9 cellular contexts compared by ENCODE assay signal in the genomic region with DNA sequence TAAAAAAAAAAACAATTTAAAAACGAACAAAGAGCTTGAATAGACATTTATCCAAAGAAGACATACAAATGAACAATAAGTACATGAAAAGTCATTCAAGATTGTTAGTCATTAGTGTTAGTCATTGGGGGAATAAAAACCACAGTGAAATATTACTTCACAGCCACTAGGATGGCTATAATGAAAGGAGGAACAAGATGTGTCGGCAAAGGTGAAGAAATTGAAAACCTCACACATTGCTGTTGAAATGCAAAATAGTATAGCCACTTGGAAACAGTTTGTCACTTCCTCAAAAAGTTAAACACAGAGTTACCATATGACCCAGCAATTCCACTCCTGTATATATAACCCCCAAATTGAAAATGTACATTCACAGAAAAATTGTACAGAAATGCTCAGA. TPM values are rescaled to one million over a fixed set of nuclear protein-coding genes. Genes with fewer than 3 reads are reported as not detected.
DNase-seq lines count a peak whose midpoint lies in the region; ATAC-seq and TF ChIP-seq lines count a peak whose summit lies in the region.
"Had no signal": no experiment of that assay in that cellular context is flagged by ENCODE, and none has a peak within 500 bp of the region (broad histone marks: within the 10 kb centered on the region; RNA-seq: fewer than 3 reads in every experiment).

No MANE protein-coding gene starts in this region.

- no peaks in the 10 kb centered on the region for H3K9me3 ChIP-seq in gastrocnemius medialis
- H3K9me3 ChIP-seq: SJSA1 had no signal

- no peaks in the 10 kb centered on the region for H3K4me1 ChIP-seq in gastrocnemius medialis

- in situ Hi-C loops in gastrocnemius medialis (cut with MboI; ENCODE audit: low sequenced_read_pairs in 4 of 4), result no loop called here

- ATAC-seq in GM18870 (IDR thresholded peaks at IDR 0.05; ENCODE audit: unreplicated experiment), result peak; percentile 97
- peak; percentile 89 for ATAC-seq in HG02759 (IDR thresholded peaks at IDR 0.05; ENCODE audit: unreplicated experiment)
- no peak for ATAC-seq in gastrocnemius medialis

- DNase-seq in OCI-M1 (lab: John Stamatoyannopoulos, UW) (peak; percentile 77), myocyte (ENCODE audit: low read depth) (peak; percentile 17), DMS53 (lab: John Stamatoyannopoulos, UW) (no peak), gastrocnemius medialis (no peak), DMS114 treated with DMSO at 0.1 percent for 48 hours (lab: John Stamatoyannopoulos, UW; ENCODE audit: unreplicated experiment) (no peak)
- DNase-seq in effector CD8-positive, alpha-beta T cell (lab: John Stamatoyannopoulos, UW), result no peak

- intact Hi-C loops in gastrocnemius medialis (cut with DNase I; ENCODE audit: low total_unique reads), result no loop called here

- H3K27me3 ChIP-seq in gastrocnemius medialis, result no peaks in the 10 kb centered on the region
- H3K27me3 ChIP-seq: SJSA1 had no signal

- no peak for TF ChIP-seq CTCF in gastrocnemius medialis (IDR thresholded peaks at IDR 0.05 in 4 of 5, conservative IDR thresholded peaks at IDR 0.05 in 1 of 5)

- no peaks in the 10 kb centered on the region for H3K36me3 ChIP-seq in gastrocnemius medialis
- H3K36me3 ChIP-seq: SJSA1 had no signal

- no peak overlapping the region for H3K4me3 ChIP-seq in gastrocnemius medialis
- H3K4me3 ChIP-seq: SJSA1 had no signal

- TF ChIP-seq POLR2A in gastrocnemius medialis (IDR thresholded peaks at IDR 0.05), result no peak

- no peak overlapping the region for H3K27ac ChIP-seq in gastrocnemius medialis
- H3K27ac ChIP-seq: SJSA1 had no signal

RNA-seq across cellular contexts. Expression of a gene that starts 45.2 kb away (rescaled TPM):
- total RNA-seq in myocyte, result 5.5 and 7.4 TPM in 2 replicates
- 3.4 TPM for polyA plus RNA-seq in myocyte (2012)
- 1 to 10 TPM; 1.2 to 1.8 (median 1.7) TPM for total RNA-seq in gastrocnemius medialis

Comparison
In these comparisons a context has a peak if more than half of its experiments do, and no peak if none do; other contexts are left out.
1. ATAC-seq: peak in GM18870 (single experiment) and HG02759 (single experiment); none in gastrocnemius medialis (0 of 2).
2. DNase-seq: peak in OCI-M1 (single experiment) and myocyte (single experiment); none in effector CD8-positive, alpha-beta T cell (single experiment), DMS53 (single experiment), gastrocnemius medialis (0 of 2) and DMS114 treated with DMSO at 0.1 percent for 48 hours (single experiment).